ENCODE assay signal across 11 cellular contexts in the genomic region with DNA sequence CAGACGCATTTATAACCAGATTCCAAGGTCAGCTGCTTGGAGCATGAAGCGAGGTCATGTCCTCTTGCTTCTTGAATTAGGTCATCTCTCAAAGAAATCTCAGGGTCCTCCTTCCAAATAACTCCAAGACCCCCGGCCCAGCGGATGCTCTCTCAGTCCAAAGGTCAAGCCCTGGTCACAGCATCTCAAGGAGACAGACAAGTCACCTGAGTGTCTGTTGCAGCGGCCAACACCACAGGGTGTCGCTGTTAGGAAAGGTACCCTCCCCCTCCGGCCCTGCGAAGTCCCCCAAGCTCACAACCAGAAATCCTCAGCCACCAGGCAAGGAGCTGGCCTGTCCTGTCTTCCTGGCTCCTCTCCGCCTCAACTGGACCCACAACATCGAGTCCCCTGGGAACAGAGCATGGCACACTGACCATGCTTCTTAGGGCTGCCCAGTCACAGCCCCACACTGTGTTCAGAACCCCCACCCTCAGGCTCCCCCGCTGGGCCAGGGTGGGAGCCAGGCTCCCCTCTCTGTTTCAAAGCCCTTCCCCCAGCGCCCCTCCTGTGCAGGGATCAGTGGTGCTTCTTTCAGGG.
A peak's percentile ranks its signal among the peaks of the same experiment; 100 is the strongest.
DNase-seq lines count a peak whose midpoint lies in the region; ATAC-seq and TF ChIP-seq lines count a peak whose summit lies in the region.
"Had no signal": no experiment of that assay in that cellular context is flagged by ENCODE, and none has a peak within 500 bp of the region (broad histone marks: within the 10 kb centered on the region; RNA-seq: fewer than 3 reads in every experiment).

No MANE protein-coding gene starts in this region.

- H3K9me3 Mint-ChIP-seq in stimulated activated memory B cell treated with anti-CD40 and anti-IgM and Interleukin-4, amounts not matched to agents 10 μg/mL and 1 μg/mL and 100 μg/mL, for 72 hours: peaks cover under 1% of the 10 kb centered on the region
- H3K9me3 Mint-ChIP-seq in effector memory CD8-positive, alpha-beta T cell: no peaks in the 10 kb centered on the region
- H3K9me3 Mint-ChIP-seq: T-helper 1 cell treated with Interleukin-12 subunit alpha and Interleukin-12 subunit beta and Interleukin-4 antibody, amounts not matched to agents 30 μg/mL and 1 μg/mL, for 36 hours had no signal

- in situ Hi-C loops in ACHN (cut with HindIII; ENCODE audit: low pct_ligation_motif_present, low pct_unique_long_range_greater_than_20kb, low sequenced_read_pairs): no loop called here

- peaks cover 62% of the 10 kb centered on the region for H3K27me3 Mint-ChIP-seq in stimulated activated memory B cell treated with anti-CD40 and anti-IgM and Interleukin-4, amounts not matched to agents 10 μg/mL and 1 μg/mL and 100 μg/mL, for 72 hours
- H3K27me3 Mint-ChIP-seq in effector memory CD8-positive, alpha-beta T cell: peaks cover 13 to 59% of the 10 kb centered on the region in 2 donors

- peaks cover 8% of the 10 kb centered on the region for H3K4me1 Mint-ChIP-seq in stimulated activated memory B cell treated with anti-CD40 and anti-IgM and Interleukin-4, amounts not matched to agents 10 μg/mL and 1 μg/mL and 100 μg/mL, for 72 hours
- H3K4me1 Mint-ChIP-seq in effector memory CD8-positive, alpha-beta T cell (ENCODE audit: low read depth in 2 of 2): peaks cover 0 to 3% of the 10 kb centered on the region in 2 donors

- DNase-seq in ACHN: peak; percentile 46
- no peak for DNase-seq in GM10266 (ENCODE audit: extremely low spot score)
- peak; percentile 82 for DNase-seq in SK-N-DZ (ENCODE audit: low spot score)
- peak; percentile 86 for DNase-seq in iPS-NIHi7 (ENCODE audit: extremely low spot score)
- no peak for DNase-seq in caudate nucleus (lab: John Stamatoyannopoulos, UW)
- DNase-seq in stimulated activated CD4-positive, alpha-beta T cell treated with anti-CD3 and anti-CD28 coated beads, Interleukin-4, amount 100 ng/mL, for 4 hours: no peak
- no peak for DNase-seq in effector memory CD8-positive, alpha-beta T cell
- DNase-seq: naive B cell had no signal

- H3K36me3 Mint-ChIP-seq in stimulated activated memory B cell treated with anti-CD40 and anti-IgM and Interleukin-4, amounts not matched to agents 10 μg/mL and 1 μg/mL and 100 μg/mL, for 72 hours: peaks cover under 1% of the 10 kb centered on the region
- H3K36me3 Mint-ChIP-seq in effector memory CD8-positive, alpha-beta T cell (ENCODE audit: insufficient read depth): peaks cover 3% of the 10 kb centered on the region

- ATAC-seq in stimulated activated memory B cell treated with anti-CD40 and anti-IgM and Interleukin-4, amounts not matched to agents 10 μg/mL and 1 μg/mL and 100 μg/mL, for 72 hours: no peak
- ATAC-seq in effector memory CD8-positive, alpha-beta T cell (replicated peaks): no peak

- no peak overlapping the region for H3K27ac Mint-ChIP-seq in stimulated activated memory B cell treated with anti-CD40 and anti-IgM and Interleukin-4, amounts not matched to agents 10 μg/mL and 1 μg/mL and 100 μg/mL, for 72 hours
- H3K27ac Mint-ChIP-seq in effector memory CD8-positive, alpha-beta T cell: no peak overlapping the region
- H3K27ac Mint-ChIP-seq: naive B cell; T-helper 1 cell treated with Interleukin-12 subunit alpha and Interleukin-12 subunit beta and Interleukin-4 antibody, amounts not matched to agents 30 μg/mL and 1 μg/mL, for 36 hours had no signal

- TF ChIP-seq CTCF in GM10266 (IDR thresholded peaks at IDR 0.05; ENCODE audit: control insufficient read depth, insufficient read depth, low read depth, missing control alignments): peak; percentile 56

- H3K4me3 Mint-ChIP-seq in stimulated activated memory B cell treated with anti-CD40 and anti-IgM and Interleukin-4, amounts not matched to agents 10 μg/mL and 1 μg/mL and 100 μg/mL, for 72 hours: no peak overlapping the region
- no peak overlapping the region for H3K4me3 Mint-ChIP-seq in effector memory CD8-positive, alpha-beta T cell
- H3K4me3 Mint-ChIP-seq: naive B cell; T-helper 1 cell treated with Interleukin-12 subunit alpha and Interleukin-12 subunit beta and Interleukin-4 antibody, amounts not matched to agents 30 μg/mL and 1 μg/mL, for 36 hours had no signal

- H3K27ac ChIP-seq in caudate nucleus (ENCODE audit: low read depth, low read length): no peak overlapping the region
- H3K27ac ChIP-seq: thoracic aorta had no signal

Comparison
In these comparisons a context has a peak if more than half of its experiments do, and no peak if none do; other contexts are left out.
1. DNase-seq: peak in ACHN (single experiment), SK-N-DZ (single experiment) and iPS-NIHi7 (single experiment); none in GM10266 (single experiment), caudate nucleus (0 of 61), stimulated activated CD4-positive, alpha-beta T cell treated with anti-CD3 and anti-CD28 coated beads, Interleukin-4, amount 100 ng/mL, for 4 hours (0 of 2) and effector memory CD8-positive, alpha-beta T cell (0 of 3).